ENCODE assay signal across 2 cellular contexts in the genomic region with DNA sequence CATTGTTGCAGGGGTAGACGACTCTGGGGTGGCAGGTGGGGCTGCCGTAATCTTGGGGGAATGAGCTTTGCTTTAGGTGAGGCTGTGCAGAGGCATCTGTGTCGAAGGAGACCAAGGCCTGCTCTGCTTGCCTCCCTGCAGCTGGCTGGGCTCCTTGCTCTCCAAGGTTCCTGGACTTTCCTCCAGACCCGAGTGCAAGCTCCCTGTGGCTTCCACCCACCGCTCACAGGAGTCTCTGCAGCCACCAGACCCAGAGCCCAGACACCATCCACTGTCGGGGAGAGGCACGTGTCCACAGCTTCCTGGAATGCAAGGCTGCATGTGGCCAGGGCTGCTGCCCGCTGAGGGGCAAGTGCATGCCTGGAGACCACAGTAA.
TF ChIP-seq lines count a peak whose summit lies in the region.

No MANE protein-coding gene starts in this region.

TF ChIP-seq in HCT116, 20 proteins besides CTCF, POLR2A, EP300 and RAD21:
- TF ChIP-seq, protein P1, sequence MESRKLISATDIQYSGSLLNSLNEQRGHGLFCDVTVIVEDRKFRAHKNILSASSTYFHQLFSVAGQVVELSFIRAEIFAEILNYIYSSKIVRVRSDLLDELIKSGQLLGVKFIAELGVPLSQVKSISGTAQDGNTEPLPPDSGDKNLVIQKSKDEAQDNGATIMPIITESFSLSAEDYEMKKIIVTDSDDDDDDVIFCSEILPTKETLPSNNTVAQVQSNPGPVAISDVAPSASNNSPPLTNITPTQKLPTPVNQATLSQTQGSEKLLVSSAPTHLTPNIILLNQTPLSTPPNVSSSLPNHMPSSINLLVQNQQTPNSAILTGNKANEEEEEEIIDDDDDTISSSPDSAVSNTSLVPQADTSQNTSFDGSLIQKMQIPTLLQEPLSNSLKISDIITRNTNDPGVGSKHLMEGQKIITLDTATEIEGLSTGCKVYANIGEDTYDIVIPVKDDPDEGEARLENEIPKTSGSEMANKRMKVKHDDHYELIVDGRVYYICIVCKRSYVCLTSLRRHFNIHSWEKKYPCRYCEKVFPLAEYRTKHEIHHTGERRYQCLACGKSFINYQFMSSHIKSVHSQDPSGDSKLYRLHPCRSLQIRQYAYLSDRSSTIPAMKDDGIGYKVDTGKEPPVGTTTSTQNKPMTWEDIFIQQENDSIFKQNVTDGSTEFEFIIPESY (IDR thresholded peaks at IDR 0.05; ENCODE audit: extremely low read depth, insufficient replicate concordance, low read length) = no peak

TF ChIP-seq in H1, 55 proteins besides CTCF, POLR2A, EP300 and RAD21:
- TF ChIP-seq BACH1 (IDR thresholded peaks at IDR 0.05; ENCODE audit: low read length) (no peak), RXRA (IDR thresholded peaks at IDR 0.05; ENCODE audit: insufficient read depth, low read depth, low read length) (no peak), ZNF274 (IDR thresholded peaks at IDR 0.05; ENCODE audit: borderline replicate concordance, extremely low read depth, low read length) (no peak), BCL11A (IDR thresholded peaks at IDR 0.05; ENCODE audit: low read depth in 2 of 2, low read length in 2 of 2) (no peak), RNF2 (IDR thresholded peaks at IDR 0.05; ENCODE audit: borderline replicate concordance, low read depth, low read length, missing control alignments, poor library complexity, severe bottlenecking) (no peak), TAF7 (optimal IDR thresholded peaks at IDR 0.05; ENCODE audit: borderline replicate concordance, low read depth, low read length) (no peak), SP4 (IDR thresholded peaks at IDR 0.05; ENCODE audit: low read length) (no peak), CEBPB (IDR thresholded peaks at IDR 0.05; ENCODE audit: low read depth, low read length) (no peak), YY1 (IDR thresholded peaks at IDR 0.05; ENCODE audit: low read depth, low read length) (no peak), CTBP2 (IDR thresholded peaks at IDR 0.05; ENCODE audit: borderline replicate concordance, insufficient read depth, insufficient read length, low read length) (no peak), MAFK (IDR thresholded peaks at IDR 0.05; ENCODE audit: low read depth, low read length) (no peak), TAF1 (IDR thresholded peaks at IDR 0.05; ENCODE audit: low read depth, low read length) (no peak), SP1 (IDR thresholded peaks at IDR 0.05; ENCODE audit: low read depth, low read length) (no peak)
- TF ChIP-seq, protein P2, sequence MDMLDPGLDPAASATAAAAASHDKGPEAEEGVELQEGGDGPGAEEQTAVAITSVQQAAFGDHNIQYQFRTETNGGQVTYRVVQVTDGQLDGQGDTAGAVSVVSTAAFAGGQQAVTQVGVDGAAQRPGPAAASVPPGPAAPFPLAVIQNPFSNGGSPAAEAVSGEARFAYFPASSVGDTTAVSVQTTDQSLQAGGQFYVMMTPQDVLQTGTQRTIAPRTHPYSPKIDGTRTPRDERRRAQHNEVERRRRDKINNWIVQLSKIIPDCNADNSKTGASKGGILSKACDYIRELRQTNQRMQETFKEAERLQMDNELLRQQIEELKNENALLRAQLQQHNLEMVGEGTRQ (IDR thresholded peaks at IDR 0.05; ENCODE audit: low read length) = no peak
